9 cellular contexts compared by ENCODE assay signal in the genomic region with DNA sequence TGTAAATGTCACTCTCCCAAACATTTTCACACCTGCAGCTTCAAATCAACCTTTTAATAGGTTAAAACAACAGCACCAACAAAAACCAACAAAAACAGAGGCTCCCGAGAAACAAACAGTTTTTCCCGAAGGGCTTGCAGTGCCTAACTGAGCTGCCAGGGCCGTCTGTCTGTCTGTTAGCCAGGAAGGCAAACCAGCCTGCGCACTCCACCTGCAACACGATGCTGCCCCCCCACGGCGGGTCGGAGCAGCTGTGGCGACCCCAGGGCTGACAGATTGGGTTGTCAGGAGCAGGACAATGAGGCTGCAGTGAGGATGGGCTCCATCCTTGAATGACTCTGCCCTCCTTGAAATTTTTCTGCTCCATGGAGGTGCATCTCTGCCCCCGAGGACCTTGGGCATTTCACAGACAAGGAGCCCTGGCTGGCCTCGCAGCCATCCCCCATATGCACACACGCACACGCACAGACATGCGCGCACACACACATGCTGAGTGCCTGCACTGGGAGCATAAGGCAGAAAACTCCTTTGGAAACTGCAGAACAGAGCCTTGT. TPM values are rescaled to one million over a fixed set of nuclear protein-coding genes. Genes with fewer than 3 reads are reported as not detected.
DNase-seq lines count a peak whose midpoint lies in the region; ATAC-seq and TF ChIP-seq lines count a peak whose summit lies in the region.
"Had no signal": no experiment of that assay in that cellular context is flagged by ENCODE, and none has a peak within 500 bp of the region (broad histone marks: within the 10 kb centered on the region; RNA-seq: fewer than 3 reads in every experiment).

No MANE protein-coding gene starts in this region.

- ATAC-seq in activated naive CD8-positive, alpha-beta T cell treated with anti-CD3 and anti-CD28 coated beads, Interleukin-2, amount 50 U/mL, for 24 hours, result no peak
- ATAC-seq in right lobe of liver, result peak in 3 of 4 donors; percentile 6 to 63 (median 52)
- ATAC-seq in effector memory CD8-positive, alpha-beta T cell (replicated peaks), result no peak

- intact Hi-C loops in right lobe of liver (cut with DNase I) (no loop called here), vagina (cut with DNase I) (no loop called here)
- intact Hi-C loops in activated CD4-positive, alpha-beta T cell treated with anti-CD3 and anti-CD28 coated beads, Interleukin-2, amount 10 ng/mL, durations not matched to agents 24 days and 14 days (cut with micrococcal nuclease), result no loop called here

- no peaks in the 10 kb centered on the region for H3K4me1 ChIP-seq in right lobe of liver
- H3K4me1 ChIP-seq in vagina, result peaks cover 26% of the 10 kb centered on the region

- H3K27ac ChIP-seq in right lobe of liver (no peak overlapping the region), vagina (no peak overlapping the region)

- DNase-seq in NCI-H1436 (lab: John Stamatoyannopoulos, UW), result peak; percentile 20
- no peak for DNase-seq in NCI-H1436 treated with DMSO at 0.1 percent for 48 hours (lab: John Stamatoyannopoulos, UW)
- peak; percentile 58 for DNase-seq in NCI-H1092 treated with DMSO at 0.1 percent for 48 hours (lab: John Stamatoyannopoulos, UW)
- peak; percentile 32 for DNase-seq in activated naive CD8-positive, alpha-beta T cell treated with anti-CD3 and anti-CD28 coated beads, Interleukin-2, amount 50 U/mL, for 24 hours
- peak in 1 of 3 donors; percentile 35 for DNase-seq in right lobe of liver
- no peak for DNase-seq in vagina (ENCODE audit: extremely low spot score in 2 of 2)
- no peak for DNase-seq in effector memory CD8-positive, alpha-beta T cell
- no peak for DNase-seq in activated CD4-positive, alpha-beta T cell treated with anti-CD3 and anti-CD28 coated beads, Interleukin-2, amount 10 ng/mL, durations not matched to agents 24 days and 14 days
- DNase-seq: naive B cell had no signal

- H3K36me3 ChIP-seq in right lobe of liver (no peaks in the 10 kb centered on the region), vagina (no peaks in the 10 kb centered on the region)

- no peaks in the 10 kb centered on the region for H3K4me1 Mint-ChIP-seq in activated naive CD8-positive, alpha-beta T cell treated with anti-CD3 and anti-CD28 coated beads, Interleukin-2, amount 50 U/mL, for 24 hours
- no peaks in the 10 kb centered on the region for H3K4me1 Mint-ChIP-seq in effector memory CD8-positive, alpha-beta T cell (ENCODE audit: low read depth in 2 of 2)
- no peaks in the 10 kb centered on the region for H3K4me1 Mint-ChIP-seq in activated CD4-positive, alpha-beta T cell treated with anti-CD3 and anti-CD28 coated beads, Interleukin-2, amount 10 ng/mL, durations not matched to agents 24 days and 14 days
- H3K4me1 Mint-ChIP-seq: naive B cell had no signal

- no peaks in the 10 kb centered on the region for H3K9me3 Mint-ChIP-seq in activated naive CD8-positive, alpha-beta T cell treated with anti-CD3 and anti-CD28 coated beads, Interleukin-2, amount 50 U/mL, for 24 hours
- H3K9me3 Mint-ChIP-seq in effector memory CD8-positive, alpha-beta T cell, result no peaks in the 10 kb centered on the region
- H3K9me3 Mint-ChIP-seq in activated CD4-positive, alpha-beta T cell treated with anti-CD3 and anti-CD28 coated beads, Interleukin-2, amount 10 ng/mL, durations not matched to agents 24 days and 14 days, result no peaks in the 10 kb centered on the region

- TF ChIP-seq CTCF in right lobe of liver (IDR thresholded peaks at IDR 0.05) (peak in 1 of 4 donors; percentile 30), vagina (IDR thresholded peaks at IDR 0.05) (no peak)

- 41% methylated on average over 4 of the region's 15 CpGs for WGBS in right lobe of liver (ENCODE audit: insufficient coverage, low coverage, low lambda C conversion rate, missing lambda C conversion rate)

- no peaks in the 10 kb centered on the region for H3K36me3 Mint-ChIP-seq in activated naive CD8-positive, alpha-beta T cell treated with anti-CD3 and anti-CD28 coated beads, Interleukin-2, amount 50 U/mL, for 24 hours (ENCODE audit: low read depth)
- no peaks in the 10 kb centered on the region for H3K36me3 Mint-ChIP-seq in effector memory CD8-positive, alpha-beta T cell (ENCODE audit: insufficient read depth)
- no peaks in the 10 kb centered on the region for H3K36me3 Mint-ChIP-seq in activated CD4-positive, alpha-beta T cell treated with anti-CD3 and anti-CD28 coated beads, Interleukin-2, amount 10 ng/mL, durations not matched to agents 24 days and 14 days (ENCODE audit: low read depth)

- H3K4me3 Mint-ChIP-seq in activated naive CD8-positive, alpha-beta T cell treated with anti-CD3 and anti-CD28 coated beads, Interleukin-2, amount 50 U/mL, for 24 hours, result no peak overlapping the region
- H3K4me3 Mint-ChIP-seq in effector memory CD8-positive, alpha-beta T cell, result no peak overlapping the region
- no peak overlapping the region for H3K4me3 Mint-ChIP-seq in activated CD4-positive, alpha-beta T cell treated with anti-CD3 and anti-CD28 coated beads, Interleukin-2, amount 10 ng/mL, durations not matched to agents 24 days and 14 days
- H3K4me3 Mint-ChIP-seq: naive B cell had no signal

- peaks cover 58% of the 10 kb centered on the region for H3K27me3 Mint-ChIP-seq in activated naive CD8-positive, alpha-beta T cell treated with anti-CD3 and anti-CD28 coated beads, Interleukin-2, amount 50 U/mL, for 24 hours
- peaks cover 70 to 95% of the 10 kb centered on the region in 2 donors for H3K27me3 Mint-ChIP-seq in effector memory CD8-positive, alpha-beta T cell
- peaks cover 44% of the 10 kb centered on the region for H3K27me3 Mint-ChIP-seq in activated CD4-positive, alpha-beta T cell treated with anti-CD3 and anti-CD28 coated beads, Interleukin-2, amount 10 ng/mL, durations not matched to agents 24 days and 14 days

- H3K4me3 ChIP-seq in right lobe of liver (no peak overlapping the region), vagina (no peak overlapping the region)

- H3K9me3 ChIP-seq in right lobe of liver (no peaks in the 10 kb centered on the region), vagina (no peaks in the 10 kb centered on the region)

- no peak for TF ChIP-seq POLR2A in right lobe of liver (IDR thresholded peaks at IDR 0.05)
- no peak for TF ChIP-seq POLR2A in vagina (IDR thresholded peaks at IDR 0.05)

- H3K27ac Mint-ChIP-seq in activated naive CD8-positive, alpha-beta T cell treated with anti-CD3 and anti-CD28 coated beads, Interleukin-2, amount 50 U/mL, for 24 hours, result no peak overlapping the region
- no peak overlapping the region for H3K27ac Mint-ChIP-seq in effector memory CD8-positive, alpha-beta T cell
- no peak overlapping the region for H3K27ac Mint-ChIP-seq in activated CD4-positive, alpha-beta T cell treated with anti-CD3 and anti-CD28 coated beads, Interleukin-2, amount 10 ng/mL, durations not matched to agents 24 days and 14 days

- no peaks in the 10 kb centered on the region for H3K27me3 ChIP-seq in right lobe of liver
- no peaks in the 10 kb centered on the region for H3K27me3 ChIP-seq in vagina

RNA-seq across cellular contexts. Expression of a gene that starts 2.6 kb away (rescaled TPM):
- total RNA-seq in right lobe of liver (under 1 TPM in 1 of 6 experiments, not detected in 5; 0.04 TPM), vagina (not detected)
- total RNA-seq in activated CD4-positive, alpha-beta T cell treated with anti-CD3 and anti-CD28 coated beads, Interleukin-2, amount 10 ng/mL, durations not matched to agents 24 days and 14 days, result not detected in 2 replicates

Comparison
In these comparisons a context has a peak if more than half of its experiments do, and no peak if none do; other contexts are left out.
1. DNase-seq: peak in NCI-H1436 (single experiment), NCI-H1092 treated with DMSO at 0.1 percent for 48 hours (single experiment) and activated naive CD8-positive, alpha-beta T cell treated with anti-CD3 and anti-CD28 coated beads, Interleukin-2, amount 50 U/mL, for 24 hours (single experiment); none in NCI-H1436 treated with DMSO at 0.1 percent for 48 hours (single experiment), vagina (0 of 2), effector memory CD8-positive, alpha-beta T cell (0 of 3) and activated CD4-positive, alpha-beta T cell treated with anti-CD3 and anti-CD28 coated beads, Interleukin-2, amount 10 ng/mL, durations not matched to agents 24 days and 14 days (single experiment).
2. ATAC-seq: peak in right lobe of liver (3 of 4); none in activated naive CD8-positive, alpha-beta T cell treated with anti-CD3 and anti-CD28 coated beads, Interleukin-2, amount 50 U/mL, for 24 hours (single experiment) and effector memory CD8-positive, alpha-beta T cell (single experiment).